8 cellular contexts compared by ENCODE assay signal in the genomic region with DNA sequence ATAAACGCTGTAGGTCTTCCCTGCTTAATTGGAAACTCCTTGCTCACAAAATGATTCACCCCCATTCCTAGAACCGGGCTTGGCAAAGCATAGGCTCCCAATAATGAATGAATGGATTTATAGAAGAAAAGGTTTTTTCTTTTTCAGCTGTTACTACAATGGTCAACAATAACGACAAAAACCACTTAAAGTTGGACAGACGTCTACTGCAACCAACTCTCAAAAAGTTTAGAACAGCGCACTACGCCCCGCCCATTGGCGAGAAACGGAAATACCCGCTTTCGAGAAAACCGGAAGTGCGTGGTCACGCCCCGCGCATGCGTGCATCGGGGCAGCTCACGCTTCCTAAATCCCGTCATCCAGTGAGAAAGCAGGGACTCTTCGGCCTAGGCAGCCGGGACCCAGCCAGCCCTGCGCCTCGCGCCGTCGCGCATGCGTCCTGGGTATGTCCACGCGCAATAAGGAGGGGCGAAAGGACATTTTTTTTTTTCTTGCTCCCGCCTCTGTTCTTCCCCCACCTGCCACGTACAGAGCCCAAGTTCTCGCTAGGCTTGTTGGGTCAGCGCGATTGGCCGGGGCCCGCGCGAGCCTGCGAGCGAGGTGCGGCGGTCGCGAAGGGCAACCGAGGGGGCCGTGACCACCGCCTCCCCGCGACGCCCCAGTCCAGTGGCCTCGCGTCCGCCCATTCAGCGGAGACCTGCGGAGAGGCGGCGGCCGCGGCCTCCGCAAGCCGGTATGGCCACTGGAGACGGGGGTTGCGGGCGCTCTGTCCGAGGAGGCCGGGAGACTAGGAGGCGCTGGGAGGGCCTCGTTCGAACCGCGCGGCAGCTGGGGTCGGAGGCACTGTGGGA. TPM values are rescaled to one million over a fixed set of nuclear protein-coding genes. Genes with fewer than 3 reads are reported as not detected.
DNase-seq lines count a peak whose midpoint lies in the region; ATAC-seq and TF ChIP-seq lines count a peak whose summit lies in the region.

A gene (plus strand): TSS at position 506 of the 851 bp plus-strand sequence. CDS start 4,192 bp downstream, outside the sequence.

- CTCF ChIA-PET in CD8-positive, alpha-beta memory T cell (lab: Charles Lee): interaction anchor here (1.0 kb wide), 1 partner anchor 13 kb away, joined by 3 read pairs; no protein-coding TSS in a partner anchor

- H3K4me1 ChIP-seq in CD8-positive, alpha-beta memory T cell (ENCODE audit: insufficient read depth, low read length): peaks cover 40% of the 10 kb centered on the region
- peaks cover 29% of the 10 kb centered on the region for H3K4me1 ChIP-seq in lower lobe of right lung

- H3K27me3 ChIP-seq in CD8-positive, alpha-beta memory T cell (ENCODE audit: insufficient read depth, low read length, poor library complexity, severe bottlenecking): no peaks in the 10 kb centered on the region
- no peaks in the 10 kb centered on the region for H3K27me3 ChIP-seq in lower lobe of right lung (ENCODE audit: low read depth)

- peak within 1 kb of the TSS; percentile 89 to 97 (median 91) for H3K4me3 Mint-ChIP-seq in CD8-positive, alpha-beta memory T cell

- H3K36me3 Mint-ChIP-seq in CD8-positive, alpha-beta memory T cell: peaks cover 3 to 22% (median 4%) of the 10 kb centered on the region in 3 donors

- TF ChIP-seq CTCF in lower lobe of right lung (IDR thresholded peaks at IDR 0.05): no peak

- H3K27ac ChIP-seq in CD8-positive, alpha-beta memory T cell (ENCODE audit: low read depth, low read length): peak within 1 kb of the TSS; percentile 80
- H3K27ac ChIP-seq in lower lobe of right lung: peak within 1 kb of the TSS; percentile 93

- POLR2A ChIA-PET in CD8-positive, alpha-beta memory T cell (lab: Charles Lee): interaction anchor here (0.7 to 1.4 kb wide), 2 partner anchors 17 to 449 kb away, joined by 5 to 7 read pairs; a partner anchor contains a TSS

- no peaks in the 10 kb centered on the region for H3K9me3 ChIP-seq in CD8-positive, alpha-beta memory T cell (ENCODE audit: low read length)
- H3K9me3 ChIP-seq in lower lobe of right lung: no peaks in the 10 kb centered on the region

- no peaks in the 10 kb centered on the region for H3K36me3 ChIP-seq in CD8-positive, alpha-beta memory T cell (ENCODE audit: insufficient read depth, low read length)
- H3K36me3 ChIP-seq in lower lobe of right lung: peaks cover 5% of the 10 kb centered on the region

- peak within 1 kb of the TSS; percentile 68 for H3K4me3 ChIP-seq in CD8-positive, alpha-beta memory T cell (ENCODE audit: low read length)
- peak within 1 kb of the TSS; percentile 73 for H3K4me3 ChIP-seq in lower lobe of right lung

- peak; percentile 95 to 99 (median 98) for DNase-seq in CD8-positive, alpha-beta memory T cell
- DNase-seq in HS-5 (ENCODE audit: low read depth) (peak; percentile 98), lower lobe of right lung (peak; percentile 98)
- peak; percentile 96 for DNase-seq in NK-92 treated with Interleukin-12 subunit alpha and Interleukin-12 subunit beta, amount 100 ng/mL, for 24 hours (lab: John Stamatoyannopoulos, UW)
- DNase-seq in activated CD8-positive, alpha-beta memory T cell treated with anti-CD3 and anti-CD28 coated beads for 24 hours: peak; percentile 98
- peak; percentile 96 for DNase-seq in effector CD4-positive, alpha-beta T cell
- peak; percentile 95 to 96 (median 96) for DNase-seq in stimulated activated CD4-positive, alpha-beta T cell treated with anti-CD3 and anti-CD28 coated beads, TNF-alpha, amount 100 ng/mL, for 24 hours (ENCODE audit: low read depth in 3 of 3)

- intact Hi-C loops in lower lobe of right lung (cut with DNase I): no loop called here

- peaks cover 38 to 48% (median 46%) of the 10 kb centered on the region in 3 donors for H3K4me1 Mint-ChIP-seq in CD8-positive, alpha-beta memory T cell

- ATAC-seq in GM19468 (IDR thresholded peaks at IDR 0.05; ENCODE audit: extremely low read depth, unreplicated experiment): peak; percentile 93
- peak; percentile 98 for ATAC-seq in lower lobe of right lung

- H3K27ac Mint-ChIP-seq in CD8-positive, alpha-beta memory T cell: peak within 1 kb of the TSS; percentile 95 to 98 (median 96)

- H3K9me3 Mint-ChIP-seq in CD8-positive, alpha-beta memory T cell: no peaks in the 10 kb centered on the region

- peaks cover 2 to 17% of the 10 kb centered on the region in 2 donors for H3K27me3 Mint-ChIP-seq in CD8-positive, alpha-beta memory T cell

RNA-seq across cellular contexts. Expression of the gene that starts here (rescaled TPM):
- 10 to 100 TPM; 49.7 to 50.6 TPM for total RNA-seq in CD8-positive, alpha-beta memory T cell
- polyA plus RNA-seq in CD8-positive, alpha-beta memory T cell: 45.4 TPM
- 57.5 TPM for total RNA-seq in lower lobe of right lung

Comparison
In these comparisons a context has a peak if more than half of its experiments do, and no peak if none do; other contexts are left out.
1. Peak in every context shown above with its lines: DNase-seq, ATAC-seq, H3K4me3 ChIP-seq and H3K27ac ChIP-seq.